ENCODE assay signal across 17 cellular contexts in the genomic region with DNA sequence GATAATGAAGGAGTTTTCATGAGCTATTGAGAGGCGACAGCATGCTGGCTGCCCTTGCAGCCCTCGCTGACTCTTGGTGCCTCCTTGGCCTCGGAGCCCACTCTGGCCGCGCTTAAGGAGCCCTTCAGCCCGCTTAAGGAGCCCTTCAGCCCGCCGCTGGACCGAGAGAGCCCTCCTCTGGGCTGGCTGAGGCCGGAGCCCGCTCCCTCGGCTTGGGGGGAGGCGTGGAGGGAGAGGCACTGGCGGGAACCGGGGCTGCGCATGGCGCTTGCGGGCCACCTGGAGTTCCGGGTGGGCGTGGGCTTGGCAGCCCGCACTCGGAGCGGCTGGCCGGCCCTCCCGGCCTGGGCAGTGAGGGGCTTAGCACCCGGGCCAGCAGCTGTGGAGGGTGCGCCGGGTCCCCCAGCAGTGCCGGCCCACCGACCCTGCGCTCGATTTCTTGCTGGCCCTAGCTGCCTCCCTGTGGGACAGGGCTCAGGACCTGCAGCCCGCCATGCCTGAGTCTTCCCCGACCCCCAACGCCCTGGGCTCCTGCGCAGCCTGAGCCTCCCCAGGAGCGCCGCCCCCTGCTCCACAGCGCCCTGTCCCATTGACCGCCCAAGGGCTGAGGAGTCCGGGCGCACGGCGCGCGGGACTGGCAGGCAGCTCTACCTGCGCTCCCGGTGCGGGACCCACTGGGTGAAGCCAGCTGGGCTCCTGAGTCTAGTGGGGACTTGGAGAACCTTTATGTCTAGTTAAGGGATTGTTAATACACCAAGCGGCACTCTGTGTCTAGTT. TPM values are rescaled to one million over a fixed set of nuclear protein-coding genes. Genes with fewer than 3 reads are reported as not detected.
DNase-seq lines count a peak whose midpoint lies in the region; ATAC-seq and TF ChIP-seq lines count a peak whose summit lies in the region.
"Had no signal": no experiment of that assay in that cellular context is flagged by ENCODE, and none has a peak within 500 bp of the region (broad histone marks: within the 10 kb centered on the region; RNA-seq: fewer than 3 reads in every experiment).

No MANE protein-coding gene starts in this region.

- peaks cover 0 to 12% of the 10 kb centered on the region in 2 donors for H3K27me3 ChIP-seq in left lung
- H3K27me3 ChIP-seq: MG63 had no signal

- CTCF ChIA-PET in Calu3 (lab: Charles Lee) (no interaction called here), WTC11 (lab: Charles Lee) (interaction anchor here (0.5 to 1.2 kb wide), 3 partner anchors 29 to 509 kb away, joined by 3 read pairs; no protein-coding TSS in a partner anchor)

- TF ChIP-seq CTCF in Calu3 (IDR thresholded peaks at IDR 0.05; ENCODE audit: unreplicated experiment): no peak
- TF ChIP-seq CTCF in WTC11 (IDR thresholded peaks at IDR 0.05): no peak
- TF ChIP-seq CTCF in left lung (IDR thresholded peaks at IDR 0.05): no peak

- H3K4me1 Mint-ChIP-seq in Calu3 (ENCODE audit: low read depth, unreplicated experiment) (peaks cover 8% of the 10 kb centered on the region), WTC11 (peaks cover 22% of the 10 kb centered on the region)
- H3K4me1 Mint-ChIP-seq: CD4-positive, alpha-beta memory T cell had no signal

- H3K4me3 Mint-ChIP-seq in Calu3 (ENCODE audit: low read depth, unreplicated experiment) (peak overlapping the region; percentile 70), WTC11 (no peak overlapping the region)
- H3K4me3 Mint-ChIP-seq: CD4-positive, alpha-beta memory T cell had no signal

- no peak overlapping the region for H3K27ac ChIP-seq in left lung

- peaks cover 0 to 2% of the 10 kb centered on the region in 2 donors for H3K9me3 ChIP-seq in left lung
- H3K9me3 ChIP-seq: MG63 had no signal

- H3K27ac Mint-ChIP-seq in Calu3 (ENCODE audit: unreplicated experiment): no peak overlapping the region
- no peak overlapping the region for H3K27ac Mint-ChIP-seq in WTC11
- H3K27ac Mint-ChIP-seq: CD4-positive, alpha-beta memory T cell had no signal

- DNase-seq in Calu3: peak; percentile 52
- DNase-seq in WTC11 (ENCODE audit: low spot score): peak; percentile 18
- DNase-seq in left lung: peak in 1 of 2 donors; percentile 77
- peak; percentile 13 for DNase-seq in retina
- no peak for DNase-seq in iPS-NIHi7 (ENCODE audit: extremely low spot score)
- DNase-seq in pons (ENCODE audit: low spot score): no peak
- DNase-seq in NCI-H1092 treated with DMSO at 0.1 percent for 48 hours (lab: John Stamatoyannopoulos, UW): no peak
- DNase-seq: AML-193; CD4-positive, alpha-beta memory T cell; H7; MG63; NCI-H2029 treated with DMSO at 0.1 percent for 48 hours; NCI-H510A; NCI-H82; Right ventricle myocardium superior had no signal

- peaks cover 2% of the 10 kb centered on the region for H3K9me3 Mint-ChIP-seq in Calu3 (ENCODE audit: low read depth, unreplicated experiment)
- no peaks in the 10 kb centered on the region for H3K9me3 Mint-ChIP-seq in WTC11
- H3K9me3 Mint-ChIP-seq: CD4-positive, alpha-beta memory T cell had no signal

- POLR2A ChIA-PET in WTC11 (lab: Charles Lee): no interaction called here

- no peak overlapping the region for H3K4me3 ChIP-seq in left lung
- H3K4me3 ChIP-seq: MG63 had no signal

- intact Hi-C loops in Calu3 (cut with micrococcal nuclease; ENCODE audit: unreplicated experiment) (no loop called here), left lung (cut with DNase I) (no loop called here)

- BruUV-seq in Calu3 (replicated peaks; lab: Mats Ljungman, UMichigan): no TSS peak

- no peaks in the 10 kb centered on the region for H3K27me3 Mint-ChIP-seq in Calu3 (ENCODE audit: unreplicated experiment)
- no peaks in the 10 kb centered on the region for H3K27me3 Mint-ChIP-seq in WTC11 (ENCODE audit: low read depth)

- no peaks in the 10 kb centered on the region for H3K4me1 ChIP-seq in left lung

- ATAC-seq in WTC11: peak; percentile 48
- peak; percentile 55 for ATAC-seq in left lung
- ATAC-seq in HG03460 (IDR thresholded peaks at IDR 0.05; ENCODE audit: unreplicated experiment): no peak
- ATAC-seq: Panc1 had no signal

- peaks cover 7% of the 10 kb centered on the region for H3K36me3 Mint-ChIP-seq in Calu3 (ENCODE audit: insufficient read depth, unreplicated experiment)
- H3K36me3 Mint-ChIP-seq in WTC11: no peaks in the 10 kb centered on the region
- H3K36me3 Mint-ChIP-seq: CD4-positive, alpha-beta memory T cell had no signal

- H3K36me3 ChIP-seq in left lung: no peaks in the 10 kb centered on the region
- H3K36me3 ChIP-seq: MG63 had no signal

TF ChIP-seq in WTC11, 78 proteins besides CTCF, POLR2A, EP300 and RAD21:
- TF ChIP-seq, protein P1, sequence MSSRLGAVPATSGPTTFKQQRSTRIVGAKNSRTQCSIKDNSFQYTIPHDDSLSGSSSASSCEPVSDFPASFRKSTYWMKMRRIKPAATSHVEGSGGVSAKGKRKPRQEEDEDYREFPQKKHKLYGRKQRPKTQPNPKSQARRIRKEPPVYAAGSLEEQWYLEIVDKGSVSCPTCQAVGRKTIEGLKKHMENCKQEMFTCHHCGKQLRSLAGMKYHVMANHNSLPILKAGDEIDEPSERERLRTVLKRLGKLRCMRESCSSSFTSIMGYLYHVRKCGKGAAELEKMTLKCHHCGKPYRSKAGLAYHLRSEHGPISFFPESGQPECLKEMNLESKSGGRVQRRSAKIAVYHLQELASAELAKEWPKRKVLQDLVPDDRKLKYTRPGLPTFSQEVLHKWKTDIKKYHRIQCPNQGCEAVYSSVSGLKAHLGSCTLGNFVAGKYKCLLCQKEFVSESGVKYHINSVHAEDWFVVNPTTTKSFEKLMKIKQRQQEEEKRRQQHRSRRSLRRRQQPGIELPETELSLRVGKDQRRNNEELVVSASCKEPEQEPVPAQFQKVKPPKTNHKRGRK (CRISPR knock-in tag; IDR thresholded peaks at IDR 0.05; ENCODE audit: borderline replicate concordance): no peak
- TF ChIP-seq ZNF138 (CRISPR knock-in tag; conservative IDR thresholded peaks at IDR 0.05): no peak
- TF ChIP-seq, protein P2, sequence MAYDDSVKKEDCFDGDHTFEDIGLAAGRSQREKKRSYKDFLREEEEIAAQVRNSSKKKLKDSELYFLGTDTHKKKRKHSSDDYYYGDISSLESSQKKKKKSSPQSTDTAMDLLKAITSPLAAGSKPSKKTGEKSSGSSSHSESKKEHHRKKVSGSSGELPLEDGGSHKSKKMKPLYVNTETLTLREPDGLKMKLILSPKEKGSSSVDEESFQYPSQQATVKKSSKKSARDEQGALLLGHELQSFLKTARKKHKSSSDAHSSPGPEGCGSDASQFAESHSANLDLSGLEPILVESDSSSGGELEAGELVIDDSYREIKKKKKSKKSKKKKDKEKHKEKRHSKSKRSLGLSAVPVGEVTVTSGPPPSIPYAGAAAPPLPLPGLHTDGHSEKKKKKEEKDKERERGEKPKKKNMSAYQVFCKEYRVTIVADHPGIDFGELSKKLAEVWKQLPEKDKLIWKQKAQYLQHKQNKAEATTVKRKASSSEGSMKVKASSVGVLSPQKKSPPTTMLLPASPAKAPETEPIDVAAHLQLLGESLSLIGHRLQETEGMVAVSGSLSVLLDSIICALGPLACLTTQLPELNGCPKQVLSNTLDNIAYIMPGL (CRISPR knock-in tag; IDR thresholded peaks at IDR 0.05): peak; percentile 23; the same call in 1 of the 2 replicates
- TF ChIP-seq GTF2I (CRISPR knock-in tag; conservative IDR thresholded peaks at IDR 0.05): no peak
- no peak for TF ChIP-seq EMX1 (CRISPR knock-in tag; IDR thresholded peaks at IDR 0.05)
- TF ChIP-seq RORB (CRISPR knock-in tag; IDR thresholded peaks at IDR 0.05): no peak
- TF ChIP-seq, protein P3, sequence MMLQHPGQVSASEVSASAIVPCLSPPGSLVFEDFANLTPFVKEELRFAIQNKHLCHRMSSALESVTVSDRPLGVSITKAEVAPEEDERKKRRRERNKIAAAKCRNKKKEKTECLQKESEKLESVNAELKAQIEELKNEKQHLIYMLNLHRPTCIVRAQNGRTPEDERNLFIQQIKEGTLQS (CRISPR knock-in tag; conservative IDR thresholded peaks at IDR 0.05): no peak
- no peak for TF ChIP-seq CREM (CRISPR knock-in tag; IDR thresholded peaks at IDR 0.05)

RNA-seq across cellular contexts. Expression of a gene that starts 20.1 kb away (rescaled TPM):
- total RNA-seq in Calu3 (2022): 172 and 204 TPM in 2 replicates
- 397 to 512 TPM (median 493 TPM) in 3 replicates for total RNA-seq in WTC11 (2021)
- 10 to 100 TPM; 54.6 to 70.5 TPM for total RNA-seq in left lung

Comparison
In these comparisons a context has a peak if more than half of its experiments do, and no peak if none do; other contexts are left out.
1. DNase-seq: peak in Calu3 (single experiment), WTC11 (single experiment) and retina (single experiment); none in iPS-NIHi7 (single experiment), pons (single experiment) and NCI-H1092 treated with DMSO at 0.1 percent for 48 hours (single experiment).